ENCODE assay signal across 11 cellular contexts in the genomic region with DNA sequence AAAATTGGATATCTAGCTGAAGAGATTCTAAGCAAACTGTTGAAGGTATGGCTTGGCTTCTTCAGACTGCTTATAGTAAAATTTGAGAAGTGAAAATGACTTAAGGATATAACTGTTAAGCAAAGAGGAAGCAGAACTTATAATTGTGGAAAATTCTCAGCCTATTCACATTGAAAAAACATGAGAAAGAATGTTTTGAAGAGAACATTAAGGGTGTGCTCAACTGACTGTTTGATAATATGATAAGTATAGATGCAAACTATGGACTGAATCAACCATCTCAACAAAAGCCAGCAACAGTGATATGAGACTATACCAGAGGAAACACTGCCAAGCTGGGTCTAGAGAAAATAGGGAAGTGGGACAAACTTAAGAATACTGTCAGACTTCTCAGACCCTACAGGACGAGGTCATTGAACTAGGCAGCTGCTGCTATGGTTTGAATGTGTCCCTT.
A peak's percentile ranks its signal among the peaks of the same experiment; 100 is the strongest.
DNase-seq lines count a peak whose midpoint lies in the region; ATAC-seq lines count a peak whose summit lies in the region.
"Had no signal": no experiment of that assay in that cellular context is flagged by ENCODE, and none has a peak within 500 bp of the region (broad histone marks: within the 10 kb centered on the region; RNA-seq: fewer than 3 reads in every experiment).

No MANE protein-coding gene starts in this region.

- DNase-seq in globus pallidus (ENCODE audit: low spot score) (peak; percentile 43), posterior cingulate gyrus (no peak), posterior vena cava (ENCODE audit: low spot score) (no peak), caudate nucleus (lab: John Stamatoyannopoulos, UW) (no peak)
- DNase-seq in activated CD4-positive, alpha-beta T cell treated with anti-CD3 and anti-CD28 coated beads, Interleukin-2, amount 50 U/mL, for 1 hour, result no peak
- DNase-seq: DMS79 treated with DMSO at 0.1 percent for 48 hours, NCI-H526 treated with DMSO at 0.1 percent for 48 hours, right cardiac atrium had no signal

- no peak overlapping the region for H3K27ac ChIP-seq in caudate nucleus (ENCODE audit: low read depth, low read length)

- intact Hi-C loops in posterior cingulate gyrus (cut with DNase I) (no loop called here), posterior vena cava (cut with DNase I) (no loop called here)

- peak; percentile 89 for ATAC-seq in GM18868 (IDR thresholded peaks at IDR 0.05; ENCODE audit: unreplicated experiment)
- ATAC-seq in HG02623 (IDR thresholded peaks at IDR 0.05; ENCODE audit: unreplicated experiment), result peak; percentile 91
- ATAC-seq in HG03565 (IDR thresholded peaks at IDR 0.05; ENCODE audit: unreplicated experiment), result peak; percentile 93
- ATAC-seq: right cardiac atrium had no signal
